23 cellular contexts compared by ENCODE assay signal in genomic region chr4:79979785-79980437, GRCh38.
"Had no signal": no experiment of that assay in that cellular context is flagged by ENCODE, and none has a peak within 500 bp of the region (broad histone marks: within the 10 kb centered on the region; RNA-seq: fewer than 3 reads in every experiment).

No MANE protein-coding gene starts in this region.

- H3K4me3 ChIP-seq: ascending aorta, cardiac muscle cell, colonic mucosa, gastrocnemius medialis, left ventricle myocardium inferior, mucosa of descending colon, spleen, uterus had no signal

- FAIRE-seq: islet of Langerhans had no signal

- H3K27ac ChIP-seq: ascending aorta, cardiac muscle cell, colonic mucosa, gastrocnemius medialis, left ventricle myocardium inferior, spleen, uterus, WERI-Rb-1 had no signal

- ATAC-seq: activated CD8-positive, alpha-beta memory T cell treated with anti-CD3 and anti-CD28 coated beads, Interleukin-2, amount 10 ng/mL, durations not matched to agents 7 days and 5 days; gastrocnemius medialis; mucosa of descending colon; right cardiac atrium had no signal

- DNase-seq: activated CD4-positive, alpha-beta memory T cell treated with anti-CD3 and anti-CD28 coated beads, Interleukin-2, amount 10 ng/mL, durations not matched to agents 7 days and 5 days; activated CD4-positive, alpha-beta T cell treated with anti-CD3 and anti-CD28 coated beads for 1 hour; activated CD4-positive, alpha-beta T cell treated with anti-CD3 and anti-CD28 coated beads, Interleukin-2, amount 10 ng/mL, durations not matched to agents 7 days and 5 days; activated CD8-positive, alpha-beta memory T cell treated with anti-CD3 and anti-CD28 coated beads, Interleukin-2, amount 10 ng/mL, durations not matched to agents 7 days and 5 days; activated naive CD4-positive, alpha-beta T cell treated with Interleukin-2 at 50 U/mL for 16 hours; activated T-cell treated with anti-CD3 and anti-CD28 coated beads, Interleukin-2, amount 50 U/mL, for 48 hours; cerebellar nuclear complex; colonic mucosa; effector CD8-positive, alpha-beta T cell; gastrocnemius medialis; glutamatergic neuron; left ventricle myocardium inferior; mucosa of descending colon; posterior cingulate gyrus; right cardiac atrium; spleen; substantia nigra; T-helper 9 cell; uterus; WERI-Rb-1 had no signal

- H3K4me1 ChIP-seq: ascending aorta, colonic mucosa, gastrocnemius medialis, left ventricle myocardium inferior, spleen, uterus had no signal

- H3K36me3 ChIP-seq: uterus had no signal

- H3K9me3 ChIP-seq: ascending aorta, colonic mucosa, gastrocnemius medialis, left ventricle myocardium inferior, mucosa of descending colon, spleen, uterus had no signal

- H3K27me3 ChIP-seq: ascending aorta, cardiac muscle cell, colonic mucosa, gastrocnemius medialis, spleen, uterus had no signal
